Comparison of ENCODE assay signal across 19 cellular contexts in genomic region chr21:25273945-25274344, GRCh38.
"Had no signal": no experiment of that assay in that cellular context is flagged by ENCODE, and none has a peak within 500 bp of the region (broad histone marks: within the 10 kb centered on the region; RNA-seq: fewer than 3 reads in every experiment).

No MANE protein-coding gene starts in this region.

- FAIRE-seq: astrocyte, endometrium had no signal

- H3K4me3 ChIP-seq: breast epithelium, left lung, thyroid gland, uterus had no signal

- ATAC-seq: activated CD8-positive, alpha-beta T cell treated with anti-CD3 and anti-CD28 coated beads, Interleukin-2, amount 10 ng/mL, durations not matched to agents 7 days and 5 days; left lung had no signal

- H3K4me1 ChIP-seq: breast epithelium, left lung, thyroid gland, uterus had no signal

- H3K9me3 ChIP-seq: breast epithelium, left lung, thyroid gland had no signal

- H3K27ac ChIP-seq: breast epithelium, left lung, thyroid gland, uterus had no signal

- H3K36me3 ChIP-seq: breast epithelium, left lung, thyroid gland, uterus had no signal

- H3K27me3 ChIP-seq: breast epithelium, left lung, thyroid gland, uterus had no signal

- DNase-seq: activated B cell treated with CpG ODN at 0.5 μM for 24 hours; activated CD4-positive, alpha-beta T cell treated with anti-CD3 and anti-CD28 coated beads for 48 hours; activated CD8-positive, alpha-beta T cell treated with anti-CD3 and anti-CD28 coated beads, Interleukin-2, amount 10 ng/mL, durations not matched to agents 7 days and 5 days; activated naive CD4-positive, alpha-beta T cell treated with anti-CD3 and anti-CD28 coated beads, Interleukin-2, amount 50 U/mL, for 16 hours; activated T-cell treated with anti-CD3 and anti-CD28 coated beads, Interleukin-2, amount 50 U/mL, for 24 hours; cortex of kidney; erythroblast; left lung; midbrain; nephron progenitor cell; occipital lobe; posterior cingulate gyrus; stimulated activated CD4-positive, alpha-beta T cell treated with anti-CD3 and anti-CD28 coated beads, Interleukin-2, amount 100 ng/mL, for 24 hours; stimulated activated naive CD4-positive, alpha-beta T cell treated with Interleukin-2 at 50 U/mL for 16 hours; thyroid gland; uterus had no signal
